Comparison of ENCODE assay signal across 18 cellular contexts in the genomic region with DNA sequence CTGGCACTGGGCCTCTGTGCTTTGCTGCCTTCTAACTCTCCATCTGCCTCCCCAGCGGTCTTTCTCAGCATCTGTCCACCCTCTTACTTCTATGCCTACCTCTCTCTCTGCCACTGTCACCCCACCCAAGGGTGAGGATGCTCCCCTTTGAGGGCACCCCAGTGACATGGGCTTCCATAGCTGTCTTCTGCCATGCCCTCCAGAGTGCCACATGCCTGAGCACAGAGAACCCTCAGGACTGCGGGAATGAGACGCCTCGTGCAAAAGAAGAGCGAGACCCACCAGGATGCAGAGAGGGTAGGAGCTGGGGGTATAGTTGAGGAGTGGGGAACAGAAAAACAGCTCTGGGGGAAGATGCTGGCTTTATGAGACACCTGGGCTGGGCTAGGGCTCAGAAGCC.
DNase-seq lines count a peak whose midpoint lies in the region; ATAC-seq, FAIRE-seq and TF ChIP-seq lines count a peak whose summit lies in the region.
"Had no signal": no experiment of that assay in that cellular context is flagged by ENCODE, and none has a peak within 500 bp of the region (broad histone marks: within the 10 kb centered on the region; RNA-seq: fewer than 3 reads in every experiment).

No MANE protein-coding gene starts in this region.

- intact Hi-C loops in activated CD8-positive, alpha-beta T cell treated with anti-CD3 and anti-CD28 coated beads for 36 hours (cut with micrococcal nuclease), result loop anchor here (2.0 kb wide), 1 partner anchor 165 kb away; no protein-coding TSS in a partner anchor
- intact Hi-C loops in mammary epithelial cell (cut with micrococcal nuclease), result loop anchor here (2.0 kb wide), 3 partner anchors 25 to 1013 kb away; no protein-coding TSS in a partner anchor

- TF ChIP-seq EP300 in H1 (IDR thresholded peaks at IDR 0.05; ENCODE audit: borderline replicate concordance in 1 of 2, low read depth in 2 of 2, low read length in 2 of 2), result no peak

- no peak overlapping the region for H4K8ac ChIP-seq in H1 (ENCODE audit: extremely low read depth, insufficient read depth, low read length)

- H4K91ac ChIP-seq in H1 (replicated peaks; ENCODE audit: insufficient read length, low read length), result no peak overlapping the region

- no peaks in the 10 kb centered on the region for H3K36me3 ChIP-seq in H1 (ENCODE audit: control insufficient read depth in 2 of 4, insufficient read depth in 4 of 4, low read length in 3 of 4)
- no peaks in the 10 kb centered on the region for H3K36me3 ChIP-seq in mammary epithelial cell (ENCODE audit: insufficient read depth, low read length)

- no peak overlapping the region for H3K4me2 ChIP-seq in H1 (ENCODE audit: insufficient read depth in 1 of 2, low read depth in 2 of 2, low read length in 2 of 2)
- H3K4me2 ChIP-seq in mammary epithelial cell (ENCODE audit: insufficient read depth, low read depth, low read length), result no peak overlapping the region

- H3K27me3 ChIP-seq in H1 (replicated peaks in 1 of 4; ENCODE audit: control insufficient read depth in 3 of 4, extremely low read depth in 1 of 4, insufficient read depth in 3 of 4, low read length in 3 of 4) (no peaks in the 10 kb centered on the region), mammary epithelial cell (ENCODE audit: insufficient read depth, low read length) (no peaks in the 10 kb centered on the region)

- no peaks in the 10 kb centered on the region; the same call in 1 of the 2 replicates for H3K23me2 ChIP-seq in H1 (ENCODE audit: low read depth, low read length)

- no peak for TF ChIP-seq RAD21 in H1 (IDR thresholded peaks at IDR 0.05 in 1 of 2, conservative IDR thresholded peaks at IDR 0.05 in 1 of 2; ENCODE audit: low read depth in 2 of 2, low read length in 2 of 2)

- WGBS in H1 (ENCODE audit: extremely low coverage in 1 of 2, insufficient coverage in 1 of 2, insufficient read length in 1 of 2, insufficient replicate concordance in 2 of 2, low coverage in 1 of 2, low lambda C conversion rate in 2 of 2, missing lambda C conversion rate in 1 of 2), 2 experiments, result 97% methylated on average over 5 of the region's 5 CpGs; no CpG with 5 or more reads in 1 of the 2 experiments
- 97% methylated on average over 5 of the region's 5 CpGs for WGBS in mammary epithelial cell (ENCODE audit: low coverage, missing lambda C conversion rate)

- in situ Hi-C loops in mammary epithelial cell (cut with MboI; ENCODE audit: low sequenced_read_pairs in 2 of 2), result loop anchor here (5.0 to 25.0 kb wide), 2 partner anchors 166 to 986 kb away; no protein-coding TSS in a partner anchor

- H3K4me3 Mint-ChIP-seq in activated CD8-positive, alpha-beta T cell treated with anti-CD3 and anti-CD28 coated beads, Interleukin-2, amount 10 ng/mL, durations not matched to agents 7 days and 5 days, result no peak overlapping the region
- no peak overlapping the region for H3K4me3 Mint-ChIP-seq in activated CD8-positive, alpha-beta T cell treated with anti-CD3 and anti-CD28 coated beads for 36 hours
- H3K4me3 Mint-ChIP-seq in stimulated activated effector memory CD8-positive, alpha-beta T cell treated with anti-CD3 and anti-CD28 coated beads, Interleukin-12 subunit alpha, Interleukin-12 subunit beta, amount 100 ng/mL, for 72 hours, result no peak overlapping the region
- H3K4me3 Mint-ChIP-seq: B cell; CD4-positive, alpha-beta memory T cell had no signal

- POLR2A ChIA-PET in activated CD8-positive, alpha-beta T cell treated with anti-CD3 and anti-CD28 coated beads, Interleukin-2, amount 10 ng/mL, durations not matched to agents 7 days and 5 days (lab: Charles Lee), result no interaction called here
- POLR2A ChIA-PET in activated CD8-positive, alpha-beta T cell treated with anti-CD3 and anti-CD28 coated beads for 36 hours (lab: Charles Lee), result no interaction called here
- POLR2A ChIA-PET in H1 (lab: Charles Lee; ENCODE audit: partially characterized antibody), result no interaction called here

- no peak overlapping the region for H3K4me3 ChIP-seq in H1 (ENCODE audit: extremely low read depth in 1 of 4, insufficient read depth in 2 of 4, low read depth in 3 of 4, low read length in 4 of 4)
- H3K4me3 ChIP-seq in mammary epithelial cell (replicated peaks in 1 of 3; ENCODE audit: insufficient read depth in 1 of 3, low read depth in 2 of 3, low read length in 3 of 3), result no peak overlapping the region
- H3K4me3 ChIP-seq: GM23248 had no signal

- H3K9me3 ChIP-seq in H1 (ENCODE audit: insufficient read depth in 2 of 2, low read depth in 1 of 2, low read length in 1 of 2), result no peaks in the 10 kb centered on the region
- no peaks in the 10 kb centered on the region for H3K9me3 ChIP-seq in mammary epithelial cell (replicated peaks; ENCODE audit: insufficient read depth, low read length)

- no peak overlapping the region; the same call in 1 of the 2 replicates for H2BK15ac ChIP-seq in H1 (ENCODE audit: low read length)

- BruUV-seq in mammary epithelial cell (replicated peaks; lab: Mats Ljungman, UMichigan), result no TSS peak

- no peak overlapping the region for H2BK5ac ChIP-seq in H1 (ENCODE audit: low read depth, low read length)

- ATAC-seq in activated CD8-positive, alpha-beta T cell treated with anti-CD3 and anti-CD28 coated beads, Interleukin-2, amount 10 ng/mL, durations not matched to agents 7 days and 5 days, result no peak
- no peak for ATAC-seq in activated CD8-positive, alpha-beta T cell treated with anti-CD3 and anti-CD28 coated beads for 36 hours
- ATAC-seq in stimulated activated effector memory CD8-positive, alpha-beta T cell treated with anti-CD3 and anti-CD28 coated beads, Interleukin-12 subunit alpha, Interleukin-12 subunit beta, amount 100 ng/mL, for 72 hours, result no peak

- no peak overlapping the region for H2BK120ac ChIP-seq in H1 (replicated peaks; ENCODE audit: low read depth, low read length)

- H3K79me2 ChIP-seq in H1 (ENCODE audit: control insufficient read depth in 1 of 2, insufficient read depth in 2 of 2, low read length in 2 of 2) (no peaks in the 10 kb centered on the region), mammary epithelial cell (ENCODE audit: insufficient read depth, low read length) (no peaks in the 10 kb centered on the region)

- H3K9me3 Mint-ChIP-seq in activated CD8-positive, alpha-beta T cell treated with anti-CD3 and anti-CD28 coated beads, Interleukin-2, amount 10 ng/mL, durations not matched to agents 7 days and 5 days (ENCODE audit: insufficient read depth), result no peaks in the 10 kb centered on the region
- no peaks in the 10 kb centered on the region for H3K9me3 Mint-ChIP-seq in activated CD8-positive, alpha-beta T cell treated with anti-CD3 and anti-CD28 coated beads for 36 hours
- H3K9me3 Mint-ChIP-seq in stimulated activated effector memory CD8-positive, alpha-beta T cell treated with anti-CD3 and anti-CD28 coated beads, Interleukin-12 subunit alpha, Interleukin-12 subunit beta, amount 100 ng/mL, for 72 hours, result no peaks in the 10 kb centered on the region

- TF ChIP-seq CTCF in activated CD8-positive, alpha-beta T cell treated with anti-CD3 and anti-CD28 coated beads for 36 hours (IDR thresholded peaks at IDR 0.05), result no peak
- no peak for TF ChIP-seq CTCF in H1 (IDR thresholded peaks at IDR 0.05; ENCODE audit: control extremely low read depth in 1 of 3, insufficient read depth in 1 of 3, low read depth in 1 of 3, low read length in 3 of 3)
- no peak for TF ChIP-seq CTCF in mammary epithelial cell (conservative IDR thresholded peaks at IDR 0.05 in 1 of 2, IDR thresholded peaks at IDR 0.05 in 1 of 2; ENCODE audit: extremely low read depth in 1 of 2, insufficient read depth in 1 of 2, low read depth in 1 of 2, low read length in 2 of 2)

- no peak for DNase-seq in activated CD8-positive, alpha-beta T cell treated with anti-CD3 and anti-CD28 coated beads, Interleukin-2, amount 10 ng/mL, durations not matched to agents 7 days and 5 days
- DNase-seq in activated CD8-positive, alpha-beta T cell treated with anti-CD3 and anti-CD28 coated beads for 36 hours, result no peak
- DNase-seq in H1 (ENCODE audit: low read depth in 1 of 2, low spot score in 2 of 2), result no peak
- no peak for DNase-seq in stimulated activated effector memory CD8-positive, alpha-beta T cell treated with anti-CD3 and anti-CD28 coated beads, Interleukin-12 subunit alpha, Interleukin-12 subunit beta, amount 100 ng/mL, for 72 hours (ENCODE audit: low spot score in 2 of 2)
- no peak for DNase-seq in mammary epithelial cell
- DNase-seq in germinal center (ENCODE audit: low spot score), result no peak
- no peak for DNase-seq in NCI-H187 (lab: John Stamatoyannopoulos, UW)
- DNase-seq: C1 segment of cervical spinal cord; CD4-positive, alpha-beta memory T cell; COR-L47; DMS53; GM23248; H7; IMR-90 had no signal

- H2BK20ac ChIP-seq in H1 (ENCODE audit: low read length), result no peak overlapping the region

- no peak overlapping the region for H3K18ac ChIP-seq in H1 (ENCODE audit: extremely low read depth, low read length)

- H2AK5ac ChIP-seq in H1 (ENCODE audit: low read depth, low read length), result no peak overlapping the region

- FAIRE-seq in H1 (lab: Jason Lieb, UNC), result no peak
- FAIRE-seq: A204.1, D721Med, GM18507 had no signal

- CTCF ChIA-PET in activated CD8-positive, alpha-beta T cell treated with anti-CD3 and anti-CD28 coated beads, Interleukin-2, amount 10 ng/mL, durations not matched to agents 7 days and 5 days (lab: Charles Lee), result interaction anchor here (0.6 to 3.8 kb wide), 8 partner anchors 11 to 165 kb away, joined by 3 to 51 read pairs (median 5); no protein-coding TSS in a partner anchor
- CTCF ChIA-PET in activated CD8-positive, alpha-beta T cell treated with anti-CD3 and anti-CD28 coated beads for 36 hours (lab: Charles Lee), result interaction anchor here (1.6 to 4.2 kb wide), 5 partner anchors 8 to 164 kb away, joined by 8 to 56 read pairs (median 18); no protein-coding TSS in a partner anchor
- CTCF ChIA-PET in H1 (lab: Charles Lee; ENCODE audit: partially characterized antibody) (interaction anchor here (0.8 to 5.5 kb wide), 11 partner anchors 10 to 164 kb away, joined by 3 to 72 read pairs (median 7); no protein-coding TSS in a partner anchor), mammary epithelial cell (lab: Charles Lee; ENCODE audit: low non-redundant PET) (no interaction called here)

- H3K4me1 Mint-ChIP-seq in activated CD8-positive, alpha-beta T cell treated with anti-CD3 and anti-CD28 coated beads, Interleukin-2, amount 10 ng/mL, durations not matched to agents 7 days and 5 days (ENCODE audit: low read depth), result peaks cover 17% of the 10 kb centered on the region
- peaks cover 14% of the 10 kb centered on the region for H3K4me1 Mint-ChIP-seq in activated CD8-positive, alpha-beta T cell treated with anti-CD3 and anti-CD28 coated beads for 36 hours (ENCODE audit: low read depth)
- H3K4me1 Mint-ChIP-seq in stimulated activated effector memory CD8-positive, alpha-beta T cell treated with anti-CD3 and anti-CD28 coated beads, Interleukin-12 subunit alpha, Interleukin-12 subunit beta, amount 100 ng/mL, for 72 hours, result peaks cover 17% of the 10 kb centered on the region

- dilution Hi-C loops in mammary epithelial cell (cut with HindIII; ENCODE audit: low sequenced_read_pairs), result loop anchor here (25.0 kb wide), 1 partner anchor 161 kb away; a partner anchor contains a TSS

- H4K5ac ChIP-seq in H1 (ENCODE audit: insufficient read length, low read depth, low read length), result no peak overlapping the region

- H4K20me1 ChIP-seq in H1 (replicated peaks in 1 of 2; ENCODE audit: control insufficient read depth in 1 of 2, insufficient read depth in 2 of 2, low read length in 2 of 2), result no peaks in the 10 kb centered on the region
- no peaks in the 10 kb centered on the region for H4K20me1 ChIP-seq in mammary epithelial cell (ENCODE audit: insufficient read depth, low read length)

- H3K27ac Mint-ChIP-seq in activated CD8-positive, alpha-beta T cell treated with anti-CD3 and anti-CD28 coated beads, Interleukin-2, amount 10 ng/mL, durations not matched to agents 7 days and 5 days, result peak overlapping the region; percentile 2
- H3K27ac Mint-ChIP-seq in activated CD8-positive, alpha-beta T cell treated with anti-CD3 and anti-CD28 coated beads for 36 hours, result no peak overlapping the region
- peak overlapping the region; percentile 13 for H3K27ac Mint-ChIP-seq in stimulated activated effector memory CD8-positive, alpha-beta T cell treated with anti-CD3 and anti-CD28 coated beads, Interleukin-12 subunit alpha, Interleukin-12 subunit beta, amount 100 ng/mL, for 72 hours
- H3K27ac Mint-ChIP-seq: B cell had no signal

- no peak overlapping the region for H3K4ac ChIP-seq in H1 (replicated peaks; ENCODE audit: insufficient read length, low read depth, low read length)

- no peaks in the 10 kb centered on the region for H3K36me3 Mint-ChIP-seq in activated CD8-positive, alpha-beta T cell treated with anti-CD3 and anti-CD28 coated beads, Interleukin-2, amount 10 ng/mL, durations not matched to agents 7 days and 5 days (ENCODE audit: low read depth)
- H3K36me3 Mint-ChIP-seq in activated CD8-positive, alpha-beta T cell treated with anti-CD3 and anti-CD28 coated beads for 36 hours (ENCODE audit: low read depth), result no peaks in the 10 kb centered on the region
- no peaks in the 10 kb centered on the region for H3K36me3 Mint-ChIP-seq in stimulated activated effector memory CD8-positive, alpha-beta T cell treated with anti-CD3 and anti-CD28 coated beads, Interleukin-12 subunit alpha, Interleukin-12 subunit beta, amount 100 ng/mL, for 72 hours
- H3K36me3 Mint-ChIP-seq: CD4-positive, alpha-beta memory T cell had no signal

- no peak overlapping the region for H3K27ac ChIP-seq in H1 (ENCODE audit: low read depth, low read length)
- H3K27ac ChIP-seq in mammary epithelial cell (ENCODE audit: insufficient read depth, low read depth, low read length), result no peak overlapping the region
- H3K27ac ChIP-seq: GM23248 had no signal

- H3K27me3 Mint-ChIP-seq in activated CD8-positive, alpha-beta T cell treated with anti-CD3 and anti-CD28 coated beads, Interleukin-2, amount 10 ng/mL, durations not matched to agents 7 days and 5 days (ENCODE audit: low read depth), result peaks cover 4% of the 10 kb centered on the region
- H3K27me3 Mint-ChIP-seq in activated CD8-positive, alpha-beta T cell treated with anti-CD3 and anti-CD28 coated beads for 36 hours, result no peaks in the 10 kb centered on the region
- H3K27me3 Mint-ChIP-seq: CD4-positive, alpha-beta memory T cell had no signal

- H3K23ac ChIP-seq in H1 (ENCODE audit: insufficient read length), result no peak overlapping the region

- H3K9ac ChIP-seq in H1 (replicated peaks in 1 of 4; ENCODE audit: extremely low read depth in 1 of 4, low read depth in 3 of 4, low read length in 3 of 4) (no peak overlapping the region), mammary epithelial cell (ENCODE audit: insufficient read depth, low read length) (no peak overlapping the region)
- H3K9ac ChIP-seq: GM23248 had no signal

- H3K4me1 ChIP-seq in H1 (replicated peaks in 1 of 4; ENCODE audit: control insufficient read depth in 3 of 4, insufficient read depth in 4 of 4, low read length in 3 of 4) (peaks cover 0 to 6% (median 2%) of the 10 kb centered on the region in 4 experiments; a peak in 4 of 7 replicates), mammary epithelial cell (ENCODE audit: insufficient read depth, low read length) (no peaks in the 10 kb centered on the region)

- H3K56ac ChIP-seq in H1 (replicated peaks; ENCODE audit: insufficient read length, low read depth, low read length), result no peak overlapping the region

- H3K79me1 ChIP-seq in H1 (ENCODE audit: low read depth, low read length), result no peaks in the 10 kb centered on the region

- H2AFZ ChIP-seq in H1 (ENCODE audit: low read length), result no peak overlapping the region
- H2AFZ ChIP-seq in mammary epithelial cell (ENCODE audit: low read depth, low read length), result no peak overlapping the region
- H2AFZ ChIP-seq: GM23248 had no signal

- 0 out of 2 replicates have a peak overlapping the region, but pooled peaks have one; percentile 2 for H2BK12ac ChIP-seq in H1 (ENCODE audit: low read depth, low read length)

- TF ChIP-seq POLR2A in H1 (IDR thresholded peaks at IDR 0.05; ENCODE audit: control extremely low read depth in 1 of 2, low read depth in 2 of 2, low read length in 2 of 2), result no peak

- no peak overlapping the region for H3K14ac ChIP-seq in H1 (ENCODE audit: insufficient read length)
